8 cellular contexts compared by ENCODE assay signal in genomic region chr18:74598350-74599001, GRCh38. TPM values are rescaled to one million over a fixed set of nuclear protein-coding genes. Genes with fewer than 3 reads are reported as not detected.
A peak's percentile ranks its signal among the peaks of the same experiment; 100 is the strongest.
DNase-seq lines count a peak whose midpoint lies in the region; ATAC-seq and TF ChIP-seq lines count a peak whose summit lies in the region.

No MANE protein-coding gene starts in this region.

- peak overlapping the region; percentile 92 for H3K27ac ChIP-seq in temporal lobe (ENCODE audit: low read depth, low read length)

- peak overlapping the region; percentile 76 for H3K4me3 ChIP-seq in fibroblast of villous mesenchyme (ENCODE audit: low read depth, low read length)

- DNase-seq in CMK (ENCODE audit: low read depth) (peak; percentile 38), OCI-M1 (lab: John Stamatoyannopoulos, UW) (peak; percentile 74), fibroblast of villous mesenchyme (ENCODE audit: low read depth) (peak; percentile 49), nucleus accumbens (lab: John Stamatoyannopoulos, UW) (peak in 30 of 56 donors; percentile 19 to 73 (median 60))
- DNase-seq in activated T-helper 1 cell treated with anti-CD3 and anti-CD28 coated beads, Interleukin-2, amount 50 U/mL, for 16 hours (ENCODE audit: low read depth in 1 of 2, low spot score in 1 of 2) = peak; percentile 38 to 50

- ATAC-seq in GM19351 (IDR thresholded peaks at IDR 0.05; ENCODE audit: unreplicated experiment) = peak; percentile 55
- peak; percentile 57 for ATAC-seq in HG03469 (IDR thresholded peaks at IDR 0.05; ENCODE audit: unreplicated experiment)

- peak; percentile 12 for TF ChIP-seq CTCF in fibroblast of villous mesenchyme (IDR thresholded peaks at IDR 0.05; ENCODE audit: insufficient read depth, low read depth, low read length)

RNA-seq across cellular contexts. Expression of gene ZNF407, which starts 0.8 kb away (rescaled TPM):
- 16.4 and 22.0 TPM in 2 replicates for total RNA-seq in fibroblast of villous mesenchyme
- 17.2 TPM for total RNA-seq in temporal lobe

Comparison
In these comparisons a context has a peak if more than half of its experiments do, and no peak if none do; other contexts are left out.
1. Peak in every context shown above with its lines: DNase-seq, ATAC-seq, H3K4me3 ChIP-seq and H3K27ac ChIP-seq.